Comparison of ENCODE assay signal across 11 cellular contexts in genomic region chr16:9160551-9160911, GRCh38.
"Had no signal": no experiment of that assay in that cellular context is flagged by ENCODE, and none has a peak within 500 bp of the region (broad histone marks: within the 10 kb centered on the region; RNA-seq: fewer than 3 reads in every experiment).

No MANE protein-coding gene starts in this region.

- DNase-seq: activated CD4-positive, alpha-beta T cell treated with anti-CD3 and anti-CD28 coated beads for 1 hour; activated CD4-positive, alpha-beta T cell treated with anti-CD3 and anti-CD28 coated beads, Interleukin-2, amount 50 U/mL, for 1 hour; activated gamma-delta T cell treated with Interleukin-2 at 50 U/mL for 16 hours; activated T-cell treated with anti-CD3 and anti-CD28 coated beads, Interleukin-2, amount 50 U/mL, for 1 hour; effector memory CD4-positive, alpha-beta T cell had no signal

- H3K27ac ChIP-seq: foreskin keratinocyte, left lung, tibial nerve, uterus, VCaP had no signal

- ATAC-seq: sciatic nerve had no signal

- H3K9me3 ChIP-seq: left lung, tibial nerve, uterus had no signal

- H3K36me3 ChIP-seq: left lung, tibial nerve, uterus had no signal

- H3K27me3 ChIP-seq: tibial nerve, uterus had no signal

- H3K4me3 ChIP-seq: left lung, tibial nerve, uterus had no signal

- H3K4me1 ChIP-seq: foreskin keratinocyte, uterus had no signal
